In the genomic region with DNA sequence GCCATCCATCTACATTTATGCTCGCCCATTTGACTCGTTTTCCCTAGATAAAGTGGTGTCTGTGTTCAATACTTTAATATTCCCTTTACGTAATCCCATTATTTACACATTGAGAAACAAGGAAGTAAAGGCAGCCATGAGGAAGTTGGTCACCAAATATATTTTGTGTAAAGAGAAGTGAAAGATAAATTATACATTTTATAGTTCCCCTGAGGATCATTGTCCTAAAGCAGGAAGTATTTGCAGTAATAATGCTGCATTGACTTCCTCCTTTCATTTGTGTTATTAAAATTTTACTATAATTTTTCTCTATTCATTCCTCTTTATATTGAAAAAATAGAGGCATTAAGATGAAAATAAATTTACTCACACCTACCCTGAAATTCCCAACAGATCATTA, we compare ENCODE assay signal across 11 cellular contexts. TPM values are rescaled to one million over a fixed set of nuclear protein-coding genes. Genes with fewer than 3 reads are reported as not detected.
"Had no signal": no experiment of that assay in that cellular context is flagged by ENCODE, and none has a peak within 500 bp of the region (broad histone marks: within the 10 kb centered on the region; RNA-seq: fewer than 3 reads in every experiment).

No MANE protein-coding gene starts in this region.

RNA-seq across cellular contexts. Expression of gene OR4M2, which starts 1.1 kb away (rescaled TPM):
- total RNA-seq: OCI-LY7, PC-3, PC-9, Peyer's patch, Right ventricle myocardium inferior, Right ventricle myocardium superior, RPMI7951, SJCRH30, SJSA1, SK-MEL-5 had no signal
- polyA plus RNA-seq: SK-N-SH had no signal
